8 cellular contexts compared by ENCODE assay signal in the genomic region with DNA sequence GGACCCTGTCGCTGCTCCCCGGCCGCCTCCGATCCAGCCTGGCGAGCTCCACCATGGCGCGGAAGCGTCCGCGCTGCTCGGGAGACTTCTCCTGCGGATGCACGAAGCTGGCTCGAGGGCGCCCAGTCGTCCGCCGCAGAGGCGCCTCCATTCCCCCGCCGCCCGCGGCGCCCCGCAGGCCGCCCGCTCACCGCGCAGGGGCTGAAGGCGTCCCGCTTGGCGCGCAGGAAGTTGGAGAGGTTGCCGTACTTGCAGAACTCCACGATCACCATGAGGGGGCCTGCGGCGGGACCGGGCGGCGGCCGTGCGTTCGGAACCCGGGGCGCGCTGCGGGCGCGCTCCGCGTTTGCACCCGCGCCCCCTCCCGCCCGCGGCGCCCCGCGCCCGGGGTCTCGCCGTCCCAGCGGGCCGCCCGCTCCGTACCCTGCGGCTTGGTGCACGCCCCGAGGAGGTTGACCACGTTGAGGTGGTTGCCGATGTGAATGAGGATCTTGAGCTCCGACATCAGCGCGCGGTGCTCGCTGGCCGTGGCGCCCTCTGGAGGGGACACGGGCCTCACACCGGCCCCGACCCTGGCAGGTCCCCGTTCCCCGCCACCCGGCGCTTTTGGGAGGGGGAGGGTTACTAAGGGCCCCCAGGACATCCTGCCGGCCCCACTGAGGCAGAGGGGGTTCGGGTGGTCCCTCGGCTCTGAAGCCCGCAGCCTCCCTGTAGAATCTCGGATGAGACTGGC. TPM values are rescaled to one million over a fixed set of nuclear protein-coding genes. Genes with fewer than 3 reads are reported as not detected.
DNase-seq lines count a peak whose midpoint lies in the region; ATAC-seq and TF ChIP-seq lines count a peak whose summit lies in the region.

No MANE protein-coding gene starts in this region.

- H3K79me2 ChIP-seq in smooth muscle cell (ENCODE audit: low read depth) = no peaks in the 10 kb centered on the region

- no peak overlapping the region for H3K4me3 Mint-ChIP-seq in activated CD4-positive, alpha-beta T cell treated with anti-CD3 and anti-CD28 coated beads, Interleukin-2, amount 10 ng/mL, durations not matched to agents 7 days and 5 days

- H3K27ac Mint-ChIP-seq in activated CD4-positive, alpha-beta T cell treated with anti-CD3 and anti-CD28 coated beads, Interleukin-2, amount 10 ng/mL, durations not matched to agents 7 days and 5 days = no peak overlapping the region

- DNase-seq in cardiac muscle cell (ENCODE audit: low read depth in 1 of 2, low spot score in 1 of 2) = peak; percentile 58 to 73
- no peak for DNase-seq in Right ventricle myocardium superior
- DNase-seq in activated CD4-positive, alpha-beta T cell treated with anti-CD3 and anti-CD28 coated beads, Interleukin-2, amount 10 ng/mL, durations not matched to agents 7 days and 5 days = peak; percentile 33
- DNase-seq in fibroblast of the aortic adventitia (ENCODE audit: low read depth) = peak; percentile 30
- peak; percentile 29 for DNase-seq in smooth muscle cell (lab: John Stamatoyannopoulos, UW; ENCODE audit: unreplicated experiment)
- no peak for DNase-seq in OCI-M2 (lab: John Stamatoyannopoulos, UW; ENCODE audit: unreplicated experiment)
- DNase-seq in AG08395 (ENCODE audit: low spot score) = no peak

- H3F3A ChIP-seq in smooth muscle cell (ENCODE audit: low read depth) = no peaks in the 10 kb centered on the region

- H3K4me2 ChIP-seq in smooth muscle cell = peak overlapping the region; percentile 95

- no peaks in the 10 kb centered on the region for H4K20me1 ChIP-seq in smooth muscle cell (ENCODE audit: low read depth)

- peak overlapping the region; percentile 80 for H2AFZ ChIP-seq in smooth muscle cell (ENCODE audit: low read depth)

- CTCF ChIA-PET in activated CD4-positive, alpha-beta T cell treated with anti-CD3 and anti-CD28 coated beads, Interleukin-2, amount 10 ng/mL, durations not matched to agents 7 days and 5 days (lab: Charles Lee) = interaction anchor here (0.9 to 1.0 kb wide), 2 partner anchors 11 to 12 kb away, joined by 3 to 4 read pairs; no protein-coding TSS in a partner anchor

- 13% methylated on average over 30 of the region's 90 CpGs for WGBS in smooth muscle cell (ENCODE audit: low lambda C conversion rate)

- H3K36me3 Mint-ChIP-seq in activated CD4-positive, alpha-beta T cell treated with anti-CD3 and anti-CD28 coated beads, Interleukin-2, amount 10 ng/mL, durations not matched to agents 7 days and 5 days (ENCODE audit: low read depth) = no peaks in the 10 kb centered on the region

- POLR2A ChIA-PET in activated CD4-positive, alpha-beta T cell treated with anti-CD3 and anti-CD28 coated beads, Interleukin-2, amount 10 ng/mL, durations not matched to agents 7 days and 5 days (lab: Charles Lee) = no interaction called here

- H3K4me1 Mint-ChIP-seq in activated CD4-positive, alpha-beta T cell treated with anti-CD3 and anti-CD28 coated beads, Interleukin-2, amount 10 ng/mL, durations not matched to agents 7 days and 5 days = peaks cover 8% of the 10 kb centered on the region

- no peak overlapping the region for H3K9ac ChIP-seq in smooth muscle cell (ENCODE audit: low read depth)

- H3K4me1 ChIP-seq in cardiac muscle cell (ENCODE audit: low read depth) (no peaks in the 10 kb centered on the region), smooth muscle cell (ENCODE audit: low read depth) (no peaks in the 10 kb centered on the region)

- TF ChIP-seq CTCF in cardiac muscle cell (IDR thresholded peaks at IDR 0.05; ENCODE audit: low read depth, low read length) (peak; percentile 51), fibroblast of the aortic adventitia (IDR thresholded peaks at IDR 0.05; ENCODE audit: insufficient read depth, low read length) (peak; percentile 41), smooth muscle cell (IDR thresholded peaks at IDR 0.05; ENCODE audit: borderline replicate concordance, insufficient read depth, poor library complexity, severe bottlenecking) (peak; percentile 38)

- H3K36me3 ChIP-seq in cardiac muscle cell (no peaks in the 10 kb centered on the region), smooth muscle cell (ENCODE audit: low read depth) (no peaks in the 10 kb centered on the region)

- H3K27ac ChIP-seq in cardiac muscle cell (no peak overlapping the region), smooth muscle cell (ENCODE audit: low read depth) (no peak overlapping the region)

- no peaks in the 10 kb centered on the region for H3K9me3 Mint-ChIP-seq in activated CD4-positive, alpha-beta T cell treated with anti-CD3 and anti-CD28 coated beads, Interleukin-2, amount 10 ng/mL, durations not matched to agents 7 days and 5 days

- intact Hi-C loops in Right ventricle myocardium superior (cut with DNase I) = no loop called here

- ATAC-seq in Right ventricle myocardium superior (ENCODE audit: poor library complexity) (no peak), esophagus mucosa (no peak)

- H3K9me3 ChIP-seq in cardiac muscle cell (ENCODE audit: low read depth) = no peaks in the 10 kb centered on the region
- H3K9me3 ChIP-seq in smooth muscle cell (replicated peaks; ENCODE audit: low read depth) = no peaks in the 10 kb centered on the region

- H3K4me3 ChIP-seq in cardiac muscle cell (peak overlapping the region; percentile 55), fibroblast of the aortic adventitia (ENCODE audit: low read depth, low read length) (peak overlapping the region; percentile 35), smooth muscle cell (peak overlapping the region; percentile 57)

- H3K27me3 ChIP-seq in cardiac muscle cell (peaks cover 17% of the 10 kb centered on the region), smooth muscle cell (ENCODE audit: low read depth) (peaks cover 19% of the 10 kb centered on the region)

- no peaks in the 10 kb centered on the region for H3K27me3 Mint-ChIP-seq in activated CD4-positive, alpha-beta T cell treated with anti-CD3 and anti-CD28 coated beads, Interleukin-2, amount 10 ng/mL, durations not matched to agents 7 days and 5 days

RNA-seq across cellular contexts. Expression of a gene that starts 27.7 kb away (rescaled TPM):
- total RNA-seq in cardiac muscle cell (not detected in 2 replicates), Right ventricle myocardium superior (not detected), fibroblast of the aortic adventitia (ENCODE audit: low replicate concordance) (not detected in 2 replicates), smooth muscle cell (not detected in 2 replicates), esophagus mucosa (26.6 TPM)
- polyA plus RNA-seq in cardiac muscle cell (0.56 TPM in 1 of 2 replicates, not detected in the other), smooth muscle cell (0.38 TPM in 1 of 2 replicates, not detected in the other)
- total RNA-seq in activated CD4-positive, alpha-beta T cell treated with anti-CD3 and anti-CD28 coated beads, Interleukin-2, amount 10 ng/mL, durations not matched to agents 7 days and 5 days = not detected

RNA-seq across cellular contexts. Expression of a gene that starts 30.4 kb away (rescaled TPM):
- total RNA-seq in cardiac muscle cell (5.3 and 9.0 TPM in 2 replicates), Right ventricle myocardium superior (5.6 TPM), fibroblast of the aortic adventitia (ENCODE audit: low replicate concordance) (0.09 TPM in 1 of 2 replicates, not detected in the other), smooth muscle cell (not detected in 2 replicates), esophagus mucosa (1.9 TPM)
- polyA plus RNA-seq in cardiac muscle cell (3.5 and 3.9 TPM in 2 replicates), smooth muscle cell (0.56 TPM in 1 of 2 replicates, not detected in the other)
- total RNA-seq in activated CD4-positive, alpha-beta T cell treated with anti-CD3 and anti-CD28 coated beads, Interleukin-2, amount 10 ng/mL, durations not matched to agents 7 days and 5 days = under 1 TPM; 0.25 TPM

Comparison
In these comparisons a context has a peak if more than half of its experiments do, and no peak if none do; other contexts are left out.
1. DNase-seq: peak in cardiac muscle cell (2 of 2), activated CD4-positive, alpha-beta T cell treated with anti-CD3 and anti-CD28 coated beads, Interleukin-2, amount 10 ng/mL, durations not matched to agents 7 days and 5 days (single experiment), fibroblast of the aortic adventitia (single experiment) and smooth muscle cell (single experiment); none in Right ventricle myocardium superior (single experiment), OCI-M2 (single experiment) and AG08395 (single experiment).
2. RNA of a gene that starts 27.7 kb away (total RNA-seq): 26.6 TPM in esophagus mucosa (single experiment); not detected in cardiac muscle cell, not detected in Right ventricle myocardium superior (single experiment), not detected in activated CD4-positive, alpha-beta T cell treated with anti-CD3 and anti-CD28 coated beads, Interleukin-2, amount 10 ng/mL, durations not matched to agents 7 days and 5 days, not detected in fibroblast of the aortic adventitia and not detected in smooth muscle cell; every median in the first group is over 10 times any median in the second.
3. Peak in every context shown above with its lines, with median percentiles within 50 percentile points of each other: H3K4me3 ChIP-seq and CTCF ChIP-seq.